Comparison of ENCODE assay signal across 1 cellular context in the genomic region with DNA sequence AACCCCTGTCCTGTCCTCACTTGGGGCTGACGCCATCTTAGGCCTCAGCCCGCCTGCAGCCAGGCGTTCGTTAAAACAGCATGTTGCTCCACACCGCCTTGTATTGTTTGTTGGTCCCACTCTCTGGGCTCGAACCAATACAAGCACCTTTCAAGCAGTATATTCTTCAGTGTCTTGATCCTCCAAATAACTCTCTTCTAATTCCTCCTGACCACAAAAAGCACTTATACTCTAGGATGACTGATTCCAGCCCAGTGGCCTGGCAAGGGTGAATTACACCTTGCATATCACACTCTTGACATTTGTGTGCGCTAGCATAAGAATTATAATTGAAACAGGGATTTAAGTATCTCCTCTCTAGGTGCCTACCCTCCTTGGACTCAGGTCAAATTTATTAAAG.
TF ChIP-seq lines count a peak whose summit lies in the region.

No MANE protein-coding gene starts in this region.

TF ChIP-seq in K562, 482 proteins besides CTCF, POLR2A, EP300 and RAD21:
- TF ChIP-seq MTA2 (IDR thresholded peaks at IDR 0.05; ENCODE audit: low read depth), result no peak
- 0 out of 2 replicates have a peak, but pooled peaks have one; percentile 17 for TF ChIP-seq MGA (IDR thresholded peaks at IDR 0.05)
